Comparison of ENCODE assay signal across 8 cellular contexts in the genomic region with DNA sequence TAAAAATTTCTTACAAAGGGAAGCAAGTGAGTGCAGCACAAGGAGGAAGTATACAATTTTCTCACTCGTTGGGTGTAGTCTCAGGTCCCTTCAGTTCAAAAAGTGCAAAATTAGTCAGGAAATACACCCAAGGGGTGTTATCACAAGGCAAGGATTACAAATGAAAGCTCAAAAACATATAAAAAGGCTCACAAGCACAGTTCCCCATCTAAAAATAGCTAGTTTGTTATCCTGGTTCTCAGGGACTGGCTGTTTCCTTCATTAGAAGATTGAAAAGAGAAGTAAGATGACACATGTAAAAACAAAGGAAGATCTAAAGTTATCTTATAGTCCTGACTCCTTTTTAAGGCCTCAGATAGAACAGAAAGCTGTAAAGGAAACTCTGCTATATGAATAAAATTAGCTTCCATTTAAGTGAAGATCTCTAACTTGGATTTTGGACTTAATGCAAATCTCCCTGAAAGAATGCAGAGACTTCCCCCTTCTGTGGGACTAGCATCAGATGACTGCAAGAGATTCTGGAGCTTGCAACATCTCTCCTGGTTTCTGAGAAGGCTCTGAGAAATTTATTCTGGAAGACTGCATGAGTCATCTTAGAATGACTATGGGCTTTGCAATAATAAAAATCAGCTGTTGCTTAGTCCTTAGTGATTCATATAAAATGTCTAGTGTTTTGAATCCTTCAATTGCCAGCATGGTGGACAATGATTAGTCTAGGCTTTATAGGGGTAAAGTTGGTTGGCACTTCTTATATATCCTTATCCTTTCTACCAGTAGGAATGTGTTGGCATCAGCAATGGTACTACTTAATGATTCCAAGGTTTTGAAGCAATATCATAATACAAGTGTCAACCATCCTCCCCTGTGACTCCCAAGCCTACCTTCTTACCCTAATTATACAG. TPM values are rescaled to one million over a fixed set of nuclear protein-coding genes. Genes with fewer than 3 reads are reported as not detected.
DNase-seq lines count a peak whose midpoint lies in the region; ATAC-seq, FAIRE-seq and TF ChIP-seq lines count a peak whose summit lies in the region.

No MANE protein-coding gene starts in this region.

- H3K27ac ChIP-seq in GM23338 (ENCODE audit: low read depth): no peak overlapping the region
- peak overlapping the region; percentile 36 for H3K27ac ChIP-seq in cardiac muscle cell

- H3K4me1 ChIP-seq in GM23338 (ENCODE audit: insufficient read depth) (peaks cover 9% of the 10 kb centered on the region; the same call in 1 of the 2 replicates), cardiac muscle cell (ENCODE audit: low read depth) (peaks cover 8% of the 10 kb centered on the region)

- no peaks in the 10 kb centered on the region for H3K36me3 ChIP-seq in GM23338 (ENCODE audit: insufficient read depth)
- H3K36me3 ChIP-seq in cardiac muscle cell: no peaks in the 10 kb centered on the region

- no peaks in the 10 kb centered on the region for H3K9me3 ChIP-seq in cardiac muscle cell (ENCODE audit: low read depth)

- TF ChIP-seq CTCF in GM23338 (conservative IDR thresholded peaks at IDR 0.05; ENCODE audit: low read depth in 2 of 2) (no peak), cardiac muscle cell (IDR thresholded peaks at IDR 0.05; ENCODE audit: low read depth, low read length) (no peak)

- H3K27me3 Mint-ChIP-seq in GM23338 (ENCODE audit: insufficient read depth, low read depth, poor library complexity): no peaks in the 10 kb centered on the region

- no peaks in the 10 kb centered on the region for H3K9me2 ChIP-seq in GM23338 (ENCODE audit: insufficient read depth)

- no peaks in the 10 kb centered on the region for H3K9me3 Mint-ChIP-seq in GM23338

- no peak for TF ChIP-seq POLR2A in GM12891 (IDR thresholded peaks at IDR 0.05; ENCODE audit: low read depth, low read length)

- H4K20me1 ChIP-seq in GM23338 (replicated peaks; ENCODE audit: insufficient read depth): no peaks in the 10 kb centered on the region

- H3F3A ChIP-seq in GM23338 (replicated peaks; ENCODE audit: low read depth): no peaks in the 10 kb centered on the region

- no peaks in the 10 kb centered on the region for H3K27me3 ChIP-seq in GM23338 (ENCODE audit: insufficient read depth)
- H3K27me3 ChIP-seq in cardiac muscle cell: no peaks in the 10 kb centered on the region

- no peak overlapping the region for H3K4me3 Mint-ChIP-seq in GM23338

- DNase-seq in GM23338 (ENCODE audit: low spot score): peak; percentile 11
- DNase-seq in T1000 (lab: John Stamatoyannopoulos, UW): peak; percentile 21
- DNase-seq in cardiac muscle cell (ENCODE audit: low read depth in 1 of 2, low spot score in 1 of 2): peak in 1 of 2 donors; percentile 97
- peak; percentile 92 for DNase-seq in skeletal muscle cell (ENCODE audit: low read depth)
- no peak for DNase-seq in NCI-H1930 (lab: John Stamatoyannopoulos, UW)
- DNase-seq in iPS-NIHi11 (ENCODE audit: low spot score): no peak
- no peak for DNase-seq in GM12891 (ENCODE audit: insufficient read length, low spot score)

- H3K4me3 ChIP-seq in GM23338: no peak overlapping the region
- H3K4me3 ChIP-seq in cardiac muscle cell: no peak overlapping the region
- H3K4me3 ChIP-seq in skeletal muscle cell (ENCODE audit: low read depth, low read length): no peak overlapping the region

- FAIRE-seq in GM12891 (lab: Jason Lieb, UNC): no peak

- peaks cover 20% of the 10 kb centered on the region for H3K4me1 Mint-ChIP-seq in GM23338

- no peak overlapping the region for H2AFZ ChIP-seq in GM23338

- no peaks in the 10 kb centered on the region for H3K36me3 Mint-ChIP-seq in GM23338 (ENCODE audit: low read depth)

- no peak overlapping the region for H3K27ac Mint-ChIP-seq in GM23338

- ATAC-seq in GM23338 (no peak), HG02763 (IDR thresholded peaks at IDR 0.05; ENCODE audit: unreplicated experiment) (no peak)

- no peaks in the 10 kb centered on the region for H3K79me2 ChIP-seq in GM23338 (replicated peaks; ENCODE audit: insufficient read depth)

- H3K4me2 ChIP-seq in GM23338: no peak overlapping the region

TF ChIP-seq in GM23338, 12 proteins besides CTCF, POLR2A, EP300 and RAD21 (continues in another document):
- TF ChIP-seq ZNF331 (CRISPR knock-in tag; IDR thresholded peaks at IDR 0.05; ENCODE audit: low read depth): no peak
- TF ChIP-seq, protein P1, sequence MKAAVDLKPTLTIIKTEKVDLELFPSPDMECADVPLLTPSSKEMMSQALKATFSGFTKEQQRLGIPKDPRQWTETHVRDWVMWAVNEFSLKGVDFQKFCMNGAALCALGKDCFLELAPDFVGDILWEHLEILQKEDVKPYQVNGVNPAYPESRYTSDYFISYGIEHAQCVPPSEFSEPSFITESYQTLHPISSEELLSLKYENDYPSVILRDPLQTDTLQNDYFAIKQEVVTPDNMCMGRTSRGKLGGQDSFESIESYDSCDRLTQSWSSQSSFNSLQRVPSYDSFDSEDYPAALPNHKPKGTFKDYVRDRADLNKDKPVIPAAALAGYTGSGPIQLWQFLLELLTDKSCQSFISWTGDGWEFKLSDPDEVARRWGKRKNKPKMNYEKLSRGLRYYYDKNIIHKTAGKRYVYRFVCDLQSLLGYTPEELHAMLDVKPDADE (IDR thresholded peaks at IDR 0.05): no peak

TF ChIP-seq in GM12891, 5 proteins besides CTCF, POLR2A, EP300 and RAD21:
- TF ChIP-seq TAF1 (IDR thresholded peaks at IDR 0.05; ENCODE audit: low read depth, low read length) (no peak), POU2F2 (IDR thresholded peaks at IDR 0.05; ENCODE audit: low read depth, low read length) (no peak), SPI1 (IDR thresholded peaks at IDR 0.05; ENCODE audit: low read depth, low read length) (no peak), PAX5 (IDR thresholded peaks at IDR 0.05; ENCODE audit: insufficient read depth, low read length, severe bottlenecking) (no peak), POLR2AphosphoS5 (IDR thresholded peaks at IDR 0.05; ENCODE audit: low read depth, low read length) (no peak)

RNA-seq across cellular contexts. Expression of gene DAB2, which starts 25.4 kb away (rescaled TPM):
- total RNA-seq in GM23338 (2014; rRNA removed; shearing (Covaris generic)): 2.6 and 8.4 TPM in 2 replicates
- 6.0 and 6.4 TPM in 2 replicates for polyA plus RNA-seq in GM23338 (2016; fragmentation: Nextera tagmentation; extraction: Ambion mirVana)
- total RNA-seq in cardiac muscle cell: 7.5 and 11.4 TPM in 2 replicates
- polyA plus RNA-seq in cardiac muscle cell: 8.7 and 13.2 TPM in 2 replicates
- polyA plus RNA-seq in GM12891 (2012; ENCODE audit: low read depth, missing spikeins): not detected

RNA-seq across cellular contexts. Expression of gene C9, which starts 35.1 kb away (rescaled TPM):
- total RNA-seq in GM23338 (2014; rRNA removed; shearing (Covaris generic)): 2.8 TPM in 1 of 2 replicates, not detected in the other
- not detected in 2 replicates for polyA plus RNA-seq in GM23338 (2016; fragmentation: Nextera tagmentation; extraction: Ambion mirVana)
- total RNA-seq in cardiac muscle cell: not detected in 2 replicates
- not detected in 2 replicates for polyA plus RNA-seq in cardiac muscle cell
- polyA plus RNA-seq in GM12891 (2012; ENCODE audit: low read depth, missing spikeins): not detected

Comparison
In these comparisons a context has a peak if more than half of its experiments do, and no peak if none do; other contexts are left out.
1. DNase-seq: peak in GM23338 (single experiment), T1000 (single experiment) and skeletal muscle cell (single experiment); none in NCI-H1930 (0 of 2), iPS-NIHi11 (single experiment) and GM12891 (single experiment).